1 cellular context compared by ENCODE assay signal in the genomic region with DNA sequence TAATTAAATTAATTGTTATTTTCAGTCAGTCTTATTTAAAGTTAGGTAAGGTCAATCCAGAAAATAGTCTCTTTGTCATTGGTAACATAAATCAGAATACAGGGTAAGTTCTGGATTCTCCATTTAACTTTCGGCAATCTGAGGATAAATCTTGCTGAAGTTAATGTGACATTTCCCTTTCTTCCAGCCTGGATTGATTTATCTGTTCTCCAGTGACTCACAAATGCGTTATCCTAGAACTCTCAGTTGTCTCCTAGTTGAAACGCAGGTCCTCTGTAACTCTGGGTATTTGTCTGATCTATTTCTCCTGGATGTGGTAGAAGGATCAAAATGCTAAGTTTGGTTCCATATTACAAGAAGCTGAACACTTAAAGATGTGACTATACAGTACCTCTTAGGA.
A peak's percentile ranks its signal among the peaks of the same experiment; 100 is the strongest.
TF ChIP-seq lines count a peak whose summit lies in the region.

No MANE protein-coding gene starts in this region.

TF ChIP-seq in K562, 482 proteins besides CTCF, POLR2A, EP300 and RAD21:
- TF ChIP-seq, protein P1, sequence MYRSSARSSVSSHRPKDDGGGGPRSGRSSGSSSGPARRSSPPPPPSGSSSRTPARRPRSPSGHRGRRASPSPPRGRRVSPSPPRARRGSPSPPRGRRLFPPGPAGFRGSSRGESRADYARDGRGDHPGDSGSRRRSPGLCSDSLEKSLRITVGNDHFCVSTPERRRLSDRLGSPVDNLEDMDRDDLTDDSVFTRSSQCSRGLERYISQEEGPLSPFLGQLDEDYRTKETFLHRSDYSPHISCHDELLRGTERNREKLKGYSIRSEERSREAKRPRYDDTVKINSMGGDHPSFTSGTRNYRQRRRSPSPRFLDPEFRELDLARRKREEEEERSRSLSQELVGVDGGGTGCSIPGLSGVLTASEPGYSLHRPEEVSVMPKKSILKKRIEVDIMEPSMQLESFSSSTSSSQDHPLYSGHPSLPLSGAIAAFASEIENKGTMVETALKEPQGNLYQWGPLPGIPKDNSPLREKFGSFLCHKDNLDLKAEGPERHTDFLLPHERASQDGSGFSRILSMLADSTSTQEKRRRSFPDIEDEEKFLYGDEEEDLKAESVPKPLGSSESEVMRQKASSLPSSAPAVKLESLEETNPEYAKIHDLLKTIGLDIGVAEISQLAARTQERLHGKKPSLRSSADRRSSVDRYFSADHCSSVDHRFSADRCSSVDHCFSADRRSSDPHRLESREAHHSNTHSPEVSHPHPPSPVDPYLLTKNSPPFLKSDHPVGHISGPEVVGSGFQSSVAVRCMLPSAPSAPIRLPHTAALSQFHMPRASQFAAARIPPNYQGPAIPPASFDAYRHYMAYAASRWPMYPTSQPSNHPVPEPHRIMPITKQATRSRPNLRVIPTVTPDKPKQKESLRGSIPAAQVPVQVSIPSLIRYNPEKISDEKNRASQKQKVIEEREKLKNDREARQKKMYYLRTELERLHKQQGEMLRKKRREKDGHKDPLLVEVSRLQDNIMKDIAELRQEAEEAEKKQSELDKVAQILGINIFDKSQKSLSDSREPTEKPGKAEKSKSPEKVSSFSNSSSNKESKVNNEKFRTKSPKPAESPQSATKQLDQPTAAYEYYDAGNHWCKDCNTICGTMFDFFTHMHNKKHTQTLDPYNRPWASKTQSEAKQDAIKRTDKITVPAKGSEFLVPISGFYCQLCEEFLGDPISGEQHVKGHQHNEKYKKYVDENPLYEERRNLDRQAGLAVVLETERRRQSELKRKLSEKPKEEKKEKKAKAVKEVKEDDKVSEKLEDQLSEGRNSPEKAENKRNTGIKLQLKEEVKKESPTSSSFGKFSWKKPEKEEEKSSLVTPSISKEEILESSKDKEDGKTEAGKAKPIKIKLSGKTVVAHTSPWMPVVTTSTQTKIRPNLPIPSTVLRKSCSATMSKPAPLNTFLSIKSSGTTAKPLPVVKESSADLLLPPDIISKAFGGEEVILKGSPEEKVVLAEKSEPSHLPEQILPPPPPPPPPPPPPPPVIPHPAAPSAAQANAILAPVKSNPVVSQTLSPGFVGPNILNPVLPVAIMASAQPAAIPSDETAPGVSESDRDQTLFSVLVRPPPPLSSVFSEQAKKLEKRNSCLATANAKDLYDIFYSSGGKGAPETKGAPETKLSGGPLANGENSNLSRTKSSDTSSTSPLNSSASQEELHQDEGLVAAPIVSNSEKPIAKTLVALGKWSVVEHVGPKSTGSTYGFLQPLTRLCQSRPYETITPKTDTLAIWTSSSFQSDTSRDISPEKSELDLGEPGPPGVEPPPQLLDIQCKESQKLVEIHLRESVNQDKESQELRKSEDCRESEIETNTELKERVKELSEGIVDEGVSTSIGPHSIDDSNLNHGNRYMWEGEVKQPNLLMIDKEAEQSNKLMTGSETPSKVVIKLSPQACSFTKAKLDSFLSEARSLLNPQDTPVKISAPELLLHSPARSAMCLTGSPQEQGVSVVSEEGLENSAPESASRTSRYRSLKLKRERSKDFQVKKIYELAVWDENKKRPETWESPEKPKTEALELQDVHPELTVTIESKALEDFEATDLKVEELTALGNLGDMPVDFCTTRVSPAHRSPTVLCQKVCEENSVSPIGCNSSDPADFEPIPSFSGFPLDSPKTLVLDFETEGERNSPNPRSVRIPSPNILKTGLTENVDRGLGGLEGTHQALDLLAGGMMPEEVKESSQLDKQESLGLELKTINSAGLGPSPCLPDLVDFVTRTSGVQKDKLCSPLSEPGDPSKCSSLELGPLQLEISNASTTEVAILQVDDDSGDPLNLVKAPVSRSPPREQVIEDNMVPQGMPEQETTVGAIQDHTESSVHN (IDR thresholded peaks at IDR 0.05; ENCODE audit: borderline replicate concordance in 1 of 2, low read depth in 1 of 2): no peak
- TF ChIP-seq MEIS2 (IDR thresholded peaks at IDR 0.05; ENCODE audit: partially characterized antibody) (peak; percentile 76), NCOA1 (IDR thresholded peaks at IDR 0.05; ENCODE audit: low read depth) (no peak), KAT8 (IDR thresholded peaks at IDR 0.05; ENCODE audit: low read depth) (no peak), ZNF780A (CRISPR knock-in tag; IDR thresholded peaks at IDR 0.05) (no peak), FOSL1 (tag; conservative IDR thresholded peaks at IDR 0.05) (no peak)
- TF ChIP-seq, protein P2, sequence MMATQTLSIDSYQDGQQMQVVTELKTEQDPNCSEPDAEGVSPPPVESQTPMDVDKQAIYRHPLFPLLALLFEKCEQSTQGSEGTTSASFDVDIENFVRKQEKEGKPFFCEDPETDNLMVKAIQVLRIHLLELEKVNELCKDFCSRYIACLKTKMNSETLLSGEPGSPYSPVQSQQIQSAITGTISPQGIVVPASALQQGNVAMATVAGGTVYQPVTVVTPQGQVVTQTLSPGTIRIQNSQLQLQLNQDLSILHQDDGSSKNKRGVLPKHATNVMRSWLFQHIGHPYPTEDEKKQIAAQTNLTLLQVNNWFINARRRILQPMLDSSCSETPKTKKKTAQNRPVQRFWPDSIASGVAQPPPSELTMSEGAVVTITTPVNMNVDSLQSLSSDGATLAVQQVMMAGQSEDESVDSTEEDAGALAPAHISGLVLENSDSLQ (IDR thresholded peaks at IDR 0.05): 0 out of 2 replicates have a peak, but pooled peaks have one; percentile 15
- TF ChIP-seq, protein P3, sequence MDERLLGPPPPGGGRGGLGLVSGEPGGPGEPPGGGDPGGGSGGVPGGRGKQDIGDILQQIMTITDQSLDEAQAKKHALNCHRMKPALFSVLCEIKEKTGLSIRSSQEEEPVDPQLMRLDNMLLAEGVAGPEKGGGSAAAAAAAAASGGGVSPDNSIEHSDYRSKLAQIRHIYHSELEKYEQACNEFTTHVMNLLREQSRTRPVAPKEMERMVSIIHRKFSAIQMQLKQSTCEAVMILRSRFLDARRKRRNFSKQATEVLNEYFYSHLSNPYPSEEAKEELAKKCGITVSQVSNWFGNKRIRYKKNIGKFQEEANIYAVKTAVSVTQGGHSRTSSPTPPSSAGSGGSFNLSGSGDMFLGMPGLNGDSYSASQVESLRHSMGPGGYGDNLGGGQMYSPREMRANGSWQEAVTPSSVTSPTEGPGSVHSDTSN (CRISPR knock-in tag; IDR thresholded peaks at IDR 0.05; ENCODE audit: low read depth): no peak
- TF ChIP-seq, protein P3 (tag; conservative IDR thresholded peaks at IDR 0.05; ENCODE audit: low read depth): peak; percentile 69
